In genomic region chr1:38452246-38452645, GRCh38 we compare ENCODE assay signal across 19 cellular contexts.
DNase-seq lines count a peak whose midpoint lies in the region; ATAC-seq and TF ChIP-seq lines count a peak whose summit lies in the region.
"Had no signal": no experiment of that assay in that cellular context is flagged by ENCODE, and none has a peak within 500 bp of the region (broad histone marks: within the 10 kb centered on the region; RNA-seq: fewer than 3 reads in every experiment).

No MANE protein-coding gene starts in this region.

- H2AFZ ChIP-seq in smooth muscle cell (ENCODE audit: low read depth): no peak overlapping the region
- H2AFZ ChIP-seq: GM23248 had no signal

- peak overlapping the region; percentile 80 for H3K4me2 ChIP-seq in smooth muscle cell

- H3K36me3 ChIP-seq in SJCRH30 (no peaks in the 10 kb centered on the region), smooth muscle cell (ENCODE audit: low read depth) (no peaks in the 10 kb centered on the region)
- H3K36me3 ChIP-seq: BE2C had no signal

- H3K36me3 Mint-ChIP-seq in chondrocyte (ENCODE audit: low read depth): no peaks in the 10 kb centered on the region
- no peaks in the 10 kb centered on the region for H3K36me3 Mint-ChIP-seq in nephron (ENCODE audit: low read depth)
- H3K36me3 Mint-ChIP-seq: IgD-negative memory B cell had no signal

- peaks cover 4% of the 10 kb centered on the region for H3F3A ChIP-seq in smooth muscle cell (ENCODE audit: low read depth)

- H3K4me3 ChIP-seq in SJCRH30 (no peak overlapping the region), smooth muscle cell (no peak overlapping the region)
- H3K4me3 ChIP-seq: GM12878, GM23248, SK-N-MC had no signal

- H3K4me1 ChIP-seq in SJCRH30 (peaks cover 20% of the 10 kb centered on the region), smooth muscle cell (ENCODE audit: low read depth) (peaks cover 34% of the 10 kb centered on the region)
- H3K4me1 ChIP-seq: BE2C had no signal

- TF ChIP-seq CTCF in chondrocyte (IDR thresholded peaks at IDR 0.05): no peak
- TF ChIP-seq CTCF in nephron (IDR thresholded peaks at IDR 0.05; ENCODE audit: unreplicated experiment in 3 of 3): no peak
- no peak for TF ChIP-seq CTCF in smooth muscle cell (IDR thresholded peaks at IDR 0.05; ENCODE audit: borderline replicate concordance, insufficient read depth, poor library complexity, severe bottlenecking)
- TF ChIP-seq CTCF in GM10248 (IDR thresholded peaks at IDR 0.05; ENCODE audit: control extremely low read depth, extremely low read depth, low read depth, missing control alignments): no peak

- no peaks in the 10 kb centered on the region for H3K9me3 Mint-ChIP-seq in chondrocyte (ENCODE audit: low read depth)
- no peaks in the 10 kb centered on the region for H3K9me3 Mint-ChIP-seq in nephron

- no peak overlapping the region for H3K4me3 Mint-ChIP-seq in chondrocyte (ENCODE audit: unreplicated experiment)
- H3K4me3 Mint-ChIP-seq in nephron: no peak overlapping the region
- H3K4me3 Mint-ChIP-seq: IgD-negative memory B cell had no signal

- POLR2A ChIA-PET in GM10248 (lab: Yijun Ruan, JAX): no interaction called here

- H3K27ac Mint-ChIP-seq in chondrocyte (ENCODE audit: unreplicated experiment): peak overlapping the region; percentile 91
- H3K27ac Mint-ChIP-seq in nephron: peak overlapping the region; percentile 68 to 71 (median 69)
- H3K27ac Mint-ChIP-seq: IgD-negative memory B cell had no signal

- no peaks in the 10 kb centered on the region for H3K79me2 ChIP-seq in smooth muscle cell (ENCODE audit: low read depth)

- no peak overlapping the region for H3K9ac ChIP-seq in smooth muscle cell (ENCODE audit: low read depth)
- H3K9ac ChIP-seq: GM23248 had no signal

- DNase-seq in SJCRH30 (peak in 1 of 2 experiments; percentile 30), chondrocyte (ENCODE audit: low spot score) (no peak), smooth muscle cell (lab: John Stamatoyannopoulos, UW; ENCODE audit: unreplicated experiment) (no peak), occipital lobe (lab: John Stamatoyannopoulos, UW) (no peak), GM10248 (ENCODE audit: extremely low spot score) (no peak)
- DNase-seq: BE2C, DMS79, MV-4-11, NCI-H187, NCI-H2107, NCI-H446 treated with DMSO at 0.1 percent for 48 hours, NCI-H526 treated with DMSO at 0.1 percent for 48 hours had no signal

- no peaks in the 10 kb centered on the region for H3K27me3 Mint-ChIP-seq in chondrocyte (ENCODE audit: low read depth)
- H3K27me3 Mint-ChIP-seq in nephron (ENCODE audit: low read depth): peaks cover 28% of the 10 kb centered on the region
- H3K27me3 Mint-ChIP-seq: IgD-negative memory B cell had no signal

- peaks cover 76% of the 10 kb centered on the region for H3K4me1 Mint-ChIP-seq in chondrocyte (ENCODE audit: low read depth)
- H3K4me1 Mint-ChIP-seq in nephron: peaks cover 49% of the 10 kb centered on the region
- H3K4me1 Mint-ChIP-seq: IgD-negative memory B cell had no signal

- H3K27me3 ChIP-seq in SJCRH30 (no peaks in the 10 kb centered on the region), smooth muscle cell (ENCODE audit: low read depth) (no peaks in the 10 kb centered on the region)
- H3K27me3 ChIP-seq: BE2C had no signal

- ATAC-seq in HG03175 (IDR thresholded peaks at IDR 0.05; ENCODE audit: unreplicated experiment): no peak
- ATAC-seq: GM12878, HCT116 had no signal

- no peaks in the 10 kb centered on the region for H4K20me1 ChIP-seq in smooth muscle cell (ENCODE audit: low read depth)

- WGBS in smooth muscle cell (ENCODE audit: low lambda C conversion rate): 66% methylated on average over 4 of the region's 4 CpGs

- CTCF ChIA-PET in GM10248 (lab: Yijun Ruan, JAX): interaction anchor here (1.3 kb wide), 1 partner anchor 10 kb away, joined by 3 read pairs; no protein-coding TSS in a partner anchor

- H3K27ac ChIP-seq in SJCRH30 (peak overlapping the region; percentile 73), smooth muscle cell (ENCODE audit: low read depth) (peak overlapping the region; percentile 86)
- H3K27ac ChIP-seq: GM23248, SK-N-MC had no signal

- H3K9me3 ChIP-seq in SJCRH30 (replicated peaks) (no peaks in the 10 kb centered on the region; the same call in 1 of the 2 replicates), smooth muscle cell (replicated peaks; ENCODE audit: low read depth) (no peaks in the 10 kb centered on the region)
- H3K9me3 ChIP-seq: BE2C had no signal
